ENCODE assay signal across 8 cellular contexts in genomic region chr7:140566186-140566585, GRCh38.
DNase-seq lines count a peak whose midpoint lies in the region; ATAC-seq, FAIRE-seq and TF ChIP-seq lines count a peak whose summit lies in the region.
"Not testable (repeated sequence)": the region's sequence is repeated elsewhere in the genome, so short reads cannot be mapped to it uniquely, and the experiment has no call there.

No MANE protein-coding gene starts in this region.

- CTCF ChIA-PET in AG04450 (lab: Charles Lee): not testable (repeated sequence)

- H4K20me1 ChIP-seq in fibroblast of lung (ENCODE audit: control insufficient read depth, extremely low read depth, insufficient read depth, low read length): not testable (repeated sequence)

- WGBS in sigmoid colon, 2 donors: 78 to 84% methylated on average over 6 of the region's 6 CpGs

- TF ChIP-seq POLR2A in H54 (IDR thresholded peaks at IDR 0.05; ENCODE audit: low read depth, low read length); sigmoid colon (IDR thresholded peaks at IDR 0.05): not testable (repeated sequence)

- H3K9me3 ChIP-seq in AG04450 (ENCODE audit: control insufficient read depth, insufficient read depth, low read length); fibroblast of lung (ENCODE audit: control insufficient read depth, insufficient read depth, low read depth, low read length); sigmoid colon: not testable (repeated sequence)

- not testable (repeated sequence) for H3K27me3 ChIP-seq in AG04450 (ENCODE audit: control insufficient read depth, insufficient read depth, low read length); brain microvascular endothelial cell (replicated peaks); fibroblast of lung (ENCODE audit: control insufficient read depth, insufficient read depth, low read length); sigmoid colon

- H3K27ac ChIP-seq in AG04450 (ENCODE audit: low read depth, low read length) (peak overlapping the region; percentile 75), fibroblast of lung (ENCODE audit: insufficient read depth, low read length) (peak overlapping the region; percentile 61), sigmoid colon (peak overlapping the region; percentile 64 to 83 (median 74))
- not testable (repeated sequence) for H3K27ac ChIP-seq in brain microvascular endothelial cell

- not testable (repeated sequence) for FAIRE-seq in H54 (lab: Jason Lieb, UNC)

- H3K4me1 ChIP-seq in fibroblast of lung (ENCODE audit: control insufficient read depth, extremely low read depth, insufficient read depth, low read length) (peaks cover 25% of the 10 kb centered on the region), sigmoid colon (peaks cover 0 to 20% (median 18%) of the 10 kb centered on the region in 4 donors)

- H3K36me3 ChIP-seq in brain microvascular endothelial cell (replicated peaks); fibroblast of lung (ENCODE audit: control insufficient read depth, insufficient read depth, low read length); sigmoid colon: not testable (repeated sequence)

- POLR2A ChIA-PET in AG04450 (lab: Yijun Ruan, JAX): not testable (repeated sequence)

- peak; percentile 25 for ATAC-seq in SK-N-SH treated with all-trans-retinoic acid at 6 μM for 48 hours

- in situ Hi-C loops in brain microvascular endothelial cell (cut with HindIII; ENCODE audit: low pct_ligation_motif_present, low sequenced_read_pairs): not testable (repeated sequence)

- H3K9ac ChIP-seq in fibroblast of lung (ENCODE audit: insufficient read depth, low read length): not testable (repeated sequence)

- H3K4me3 ChIP-seq in AG04450 (ENCODE audit: low read depth, low read length); brain microvascular endothelial cell (ENCODE audit: low read depth, low read length); fibroblast of lung (replicated peaks in 1 of 4; ENCODE audit: control extremely low read depth in 1 of 4, insufficient read depth in 1 of 4, low read depth in 3 of 4, low read length in 4 of 4); sigmoid colon: not testable (repeated sequence)

- not testable (repeated sequence) for TF ChIP-seq EP300 in sigmoid colon (IDR thresholded peaks at IDR 0.05)

- H3K4me2 ChIP-seq in fibroblast of lung (ENCODE audit: extremely low read depth, insufficient read depth, low read length): not testable (repeated sequence)

- H3K79me2 ChIP-seq in fibroblast of lung (ENCODE audit: control insufficient read depth, insufficient read depth, low read length): not testable (repeated sequence)

- intact Hi-C loops in sigmoid colon (cut with DNase I): not testable (repeated sequence)

- peak; percentile 45 for DNase-seq in AG04450 (ENCODE audit: low read depth, low spot score)
- peak; percentile 15 for DNase-seq in H54 (ENCODE audit: insufficient read length, low spot score)
- DNase-seq in M059J (ENCODE audit: low read depth): peak; percentile 94
- peak; percentile 45 for DNase-seq in brain microvascular endothelial cell
- peak; percentile 34 to 74 for DNase-seq in fibroblast of lung (ENCODE audit: low read depth in 2 of 2)
- peak; percentile 81 for DNase-seq in iris pigment epithelial cell (ENCODE audit: low read depth)
- not testable (repeated sequence) for DNase-seq in sigmoid colon

- not testable (repeated sequence) for H2AFZ ChIP-seq in fibroblast of lung (ENCODE audit: low read length)

- not testable (repeated sequence) for TF ChIP-seq CTCF in AG04450 (IDR thresholded peaks at IDR 0.05; ENCODE audit: low read depth, low read length); brain microvascular endothelial cell (IDR thresholded peaks at IDR 0.05; ENCODE audit: low read depth, low read length, missing control alignments); fibroblast of lung (conservative IDR thresholded peaks at IDR 0.05 in 1 of 2, IDR thresholded peaks at IDR 0.05 in 1 of 2; ENCODE audit: low read depth in 1 of 2, low read length in 2 of 2); sigmoid colon (IDR thresholded peaks at IDR 0.05)
